ENCODE assay signal across 15 cellular contexts in genomic region chr10:124599588-124600050, GRCh38.
A peak's percentile ranks its signal among the peaks of the same experiment; 100 is the strongest.
DNase-seq lines count a peak whose midpoint lies in the region; ATAC-seq and TF ChIP-seq lines count a peak whose summit lies in the region.
"Had no signal": no experiment of that assay in that cellular context is flagged by ENCODE, and none has a peak within 500 bp of the region (broad histone marks: within the 10 kb centered on the region; RNA-seq: fewer than 3 reads in every experiment).

No MANE protein-coding gene starts in this region.

- H4K20me1 ChIP-seq in BLaER1 (peaks cover 18% of the 10 kb centered on the region; the same call in 1 of the 2 replicates), Karpas-422 (ENCODE audit: insufficient read depth, low read depth, low read length) (peaks cover 7% of the 10 kb centered on the region; the same call in 1 of the 2 replicates)

- ATAC-seq in activated CD4-positive, alpha-beta T cell treated with anti-CD3 and anti-CD28 coated beads for 36 hours: no peak
- no peak for ATAC-seq in GM19397 (IDR thresholded peaks at IDR 0.05; ENCODE audit: unreplicated experiment)
- ATAC-seq: Panc1 had no signal

- no peaks in the 10 kb centered on the region for H3K9me2 ChIP-seq in Karpas-422 (replicated peaks; ENCODE audit: insufficient read depth, low read length)

- intact Hi-C loops in spleen (cut with DNase I; ENCODE audit: low total_unique reads): no loop called here
- intact Hi-C loops in activated CD4-positive, alpha-beta T cell treated with anti-CD3 and anti-CD28 coated beads for 36 hours (cut with DNase I, micrococcal nuclease): no loop called here

- H3K27me3 Mint-ChIP-seq in activated CD4-positive, alpha-beta T cell treated with anti-CD3 and anti-CD28 coated beads for 36 hours: no peaks in the 10 kb centered on the region

- no peak overlapping the region for H3K4me3 Mint-ChIP-seq in activated CD4-positive, alpha-beta T cell treated with anti-CD3 and anti-CD28 coated beads for 36 hours

- H3K9me3 ChIP-seq in BLaER1: 0 out of 2 replicates have a peak, but pooled peaks cover 5% of the 10 kb centered on the region
- no peaks in the 10 kb centered on the region for H3K9me3 ChIP-seq in Karpas-422 (ENCODE audit: low read length)
- H3K9me3 ChIP-seq in spleen: no peaks in the 10 kb centered on the region
- H3K9me3 ChIP-seq: HAP-1 had no signal

- H3K79me2 ChIP-seq in Karpas-422 (ENCODE audit: low read length): peaks cover 60% of the 10 kb centered on the region

- H3K27me3 ChIP-seq in BLaER1 (no peaks in the 10 kb centered on the region), Karpas-422 (ENCODE audit: low read length) (no peaks in the 10 kb centered on the region), spleen (replicated peaks in 1 of 7) (no peaks in the 10 kb centered on the region)

- H3K9me3 Mint-ChIP-seq in activated CD4-positive, alpha-beta T cell treated with anti-CD3 and anti-CD28 coated beads for 36 hours (ENCODE audit: low read depth): no peaks in the 10 kb centered on the region

- TF ChIP-seq CTCF in spleen (IDR thresholded peaks at IDR 0.05 in 8 of 11, conservative IDR thresholded peaks at IDR 0.05 in 3 of 11): no peak

- no peaks in the 10 kb centered on the region for H3K4me1 Mint-ChIP-seq in activated CD4-positive, alpha-beta T cell treated with anti-CD3 and anti-CD28 coated beads for 36 hours

- H3K27ac ChIP-seq in BLaER1 (peak overlapping the region; percentile 94), Karpas-422 (ENCODE audit: low read length) (peak overlapping the region; percentile 98), spleen (peak overlapping the region in 1 of 8 donors; percentile 86)

- no peak overlapping the region for H3K27ac Mint-ChIP-seq in activated CD4-positive, alpha-beta T cell treated with anti-CD3 and anti-CD28 coated beads for 36 hours

- H2AFZ ChIP-seq in Karpas-422 (ENCODE audit: low read length): no peak overlapping the region

- no peak for TF ChIP-seq POLR2A in spleen (IDR thresholded peaks at IDR 0.05)

- H3K9ac ChIP-seq in BLaER1 (peak overlapping the region; percentile 56), Karpas-422 (ENCODE audit: low read length) (peak overlapping the region; percentile 77)

- H3K36me3 ChIP-seq in BLaER1: no peaks in the 10 kb centered on the region
- no peaks in the 10 kb centered on the region; the same call in 1 of the 2 replicates for H3K36me3 ChIP-seq in Karpas-422 (ENCODE audit: insufficient read depth, low read length)
- H3K36me3 ChIP-seq in spleen: no peaks in the 10 kb centered on the region
- H3K36me3 ChIP-seq: HAP-1 had no signal

- H3K4me1 ChIP-seq in BLaER1 (peaks cover 100% of the 10 kb centered on the region), Karpas-422 (ENCODE audit: low read length) (peaks cover 88% of the 10 kb centered on the region), spleen (peaks cover 3 to 85% (median 46%) of the 10 kb centered on the region in 6 donors)
- H3K4me1 ChIP-seq: HAP-1 had no signal

- POLR2A ChIA-PET in activated CD4-positive, alpha-beta T cell treated with anti-CD3 and anti-CD28 coated beads for 36 hours (lab: Charles Lee): no interaction called here

- H3K4me2 ChIP-seq in BLaER1 (peak overlapping the region; percentile 92), Karpas-422 (ENCODE audit: low read depth, low read length, poor library complexity, severe bottlenecking) (peak overlapping the region; percentile 58)

- CTCF ChIA-PET in activated CD4-positive, alpha-beta T cell treated with anti-CD3 and anti-CD28 coated beads for 36 hours (lab: Charles Lee): interaction anchor here (0.7 to 1.8 kb wide), 2 partner anchors 50 to 141 kb away, joined by 3 to 8 read pairs; no protein-coding TSS in a partner anchor

- 76 to 96% (median 91%) methylated on average over 2 to 7 of the region's 7 CpGs for WGBS in spleen, 5 donors

- DNase-seq in Karpas-422: no peak
- DNase-seq in epidermal melanocyte (ENCODE audit: insufficient read length, low spot score): peak; percentile 8
- peak; percentile 66 for DNase-seq in spleen
- DNase-seq in activated CD4-positive, alpha-beta T cell treated with anti-CD3 and anti-CD28 coated beads for 36 hours: no peak
- DNase-seq in activated CD4-positive, CD25-positive, alpha-beta regulatory T cell (lab: John Stamatoyannopoulos, UW): no peak
- DNase-seq: DMS53, NCI-H1105 treated with DMSO at 0.1 percent for 48 hours, NCI-H1694 treated with DMSO at 0.1 percent for 48 hours, NCI-H2107, NCI-H2227 treated with DMSO at 0.1 percent for 48 hours, NCI-H524 had no signal

- H3K4me3 ChIP-seq in BLaER1 (no peak overlapping the region), Karpas-422 (ENCODE audit: low read length) (no peak overlapping the region), spleen (no peak overlapping the region)
- H3K4me3 ChIP-seq: HAP-1 had no signal

- no peaks in the 10 kb centered on the region for H3K36me3 Mint-ChIP-seq in activated CD4-positive, alpha-beta T cell treated with anti-CD3 and anti-CD28 coated beads for 36 hours (ENCODE audit: low read depth)

Comparison
In these comparisons a context has a peak if more than half of its experiments do, and no peak if none do; other contexts are left out.
1. DNase-seq: peak in epidermal melanocyte (single experiment) and spleen (single experiment); none in Karpas-422 (single experiment), activated CD4-positive, alpha-beta T cell treated with anti-CD3 and anti-CD28 coated beads for 36 hours (single experiment) and activated CD4-positive, CD25-positive, alpha-beta regulatory T cell (0 of 4).